Comparison of ENCODE assay signal across 13 cellular contexts in genomic region chr15:37059051-37059450, GRCh38. TPM values are rescaled to one million over a fixed set of nuclear protein-coding genes. Genes with fewer than 3 reads are reported as not detected.
A peak's percentile ranks its signal among the peaks of the same experiment; 100 is the strongest.
DNase-seq lines count a peak whose midpoint lies in the region; ATAC-seq and TF ChIP-seq lines count a peak whose summit lies in the region.
"Had no signal": no experiment of that assay in that cellular context is flagged by ENCODE, and none has a peak within 500 bp of the region (broad histone marks: within the 10 kb centered on the region; RNA-seq: fewer than 3 reads in every experiment).

No MANE protein-coding gene starts in this region.

- no peak overlapping the region for H2AFZ ChIP-seq in PC-9

- no peaks in the 10 kb centered on the region for H3K9me2 ChIP-seq in PC-9 (ENCODE audit: insufficient read depth)

- H3K9me3 ChIP-seq in PC-9 (ENCODE audit: insufficient read depth, low read depth), result no peaks in the 10 kb centered on the region
- H3K9me3 ChIP-seq: HAP-1, right lobe of liver had no signal

- no peaks in the 10 kb centered on the region for H3K9me3 Mint-ChIP-seq in mesothelial cell of epicardium

- no peaks in the 10 kb centered on the region for H3K27me3 Mint-ChIP-seq in mesothelial cell of epicardium (ENCODE audit: low read depth)

- intact Hi-C loops in PC-9 (cut with micrococcal nuclease; ENCODE audit: unreplicated experiment), result loop anchor here (1.0 to 2.0 kb wide), 2 partner anchors 42 to 155 kb away; partner anchors contain the start of gene MEIS2

- H4K20me1 ChIP-seq in PC-9 (ENCODE audit: insufficient read depth), result no peaks in the 10 kb centered on the region

- peaks cover 71% of the 10 kb centered on the region for H3K4me1 Mint-ChIP-seq in mesothelial cell of epicardium
- H3K4me1 Mint-ChIP-seq: activated T-helper 17 cell treated with anti-CD3 and anti-CD28 coated beads, Interleukin-2, amount 50 U/mL, for 72 hours had no signal

- no peaks in the 10 kb centered on the region for H3K79me2 ChIP-seq in PC-9 (ENCODE audit: low read depth)

- H3K4me1 ChIP-seq in PC-9 (replicated peaks; ENCODE audit: insufficient read depth), result peaks cover 54% of the 10 kb centered on the region
- H3K4me1 ChIP-seq: right lobe of liver had no signal

- H3K4me3 Mint-ChIP-seq in mesothelial cell of epicardium, result no peak overlapping the region
- H3K4me3 Mint-ChIP-seq: activated T-helper 17 cell treated with anti-CD3 and anti-CD28 coated beads, Interleukin-2, amount 50 U/mL, for 72 hours had no signal

- H3F3A ChIP-seq in PC-9 (ENCODE audit: insufficient read depth, low read depth), result peaks cover 9% of the 10 kb centered on the region

- peak; percentile 57 for DNase-seq in AG04449 (ENCODE audit: low read depth, low spot score)
- DNase-seq in PC-9, result peak; percentile 15 to 91
- DNase-seq in fibroblast of gingiva (ENCODE audit: low read depth), result peak; percentile 40
- no peak for DNase-seq in mesothelial cell of epicardium (ENCODE audit: low spot score in 2 of 2, unreplicated experiment in 2 of 2)
- DNase-seq in NCI-H2171 treated with DMSO at 0.1 percent for 48 hours (lab: John Stamatoyannopoulos, UW), result no peak
- DNase-seq in HK-2 (ENCODE audit: unreplicated experiment), result no peak
- DNase-seq: effector CD4-positive, alpha-beta T cell; NCI-H1048; right lobe of liver had no signal

- ATAC-seq in HG03442 (IDR thresholded peaks at IDR 0.05; ENCODE audit: unreplicated experiment) (no peak), HG02884 (IDR thresholded peaks at IDR 0.05; ENCODE audit: unreplicated experiment) (no peak)
- ATAC-seq: activated T-helper 17 cell treated with anti-CD3 and anti-CD28 coated beads, Interleukin-2, amount 50 U/mL, for 72 hours had no signal

- no peak for TF ChIP-seq CTCF in AG04449 (IDR thresholded peaks at IDR 0.05; ENCODE audit: insufficient read depth, low read length, missing control alignments)
- no peak for TF ChIP-seq CTCF in PC-9 (conservative IDR thresholded peaks at IDR 0.05)
- no peak for TF ChIP-seq CTCF in mesothelial cell of epicardium (IDR thresholded peaks at IDR 0.05; ENCODE audit: unreplicated experiment)

- peak overlapping the region; percentile 94 for H3K27ac Mint-ChIP-seq in mesothelial cell of epicardium
- H3K27ac Mint-ChIP-seq: activated T-helper 17 cell treated with anti-CD3 and anti-CD28 coated beads, Interleukin-2, amount 50 U/mL, for 72 hours had no signal

- H3K36me3 Mint-ChIP-seq in mesothelial cell of epicardium, result peaks cover 40% of the 10 kb centered on the region

- POLR2A ChIA-PET in AG04449 (lab: Yijun Ruan, JAX), result no interaction called here
- POLR2A ChIA-PET in PC-9 (lab: Charles Lee; ENCODE audit: unreplicated experiment), result interaction anchor here (0.6 to 1.1 kb wide), 3 partner anchors 12 to 238 kb away, joined by 8 to 13 read pairs (median 10); no protein-coding TSS in a partner anchor

- H3K27ac ChIP-seq in PC-9, result peak overlapping the region; percentile 60
- H3K27ac ChIP-seq: right lobe of liver had no signal

- peaks cover 8% of the 10 kb centered on the region for H3K36me3 ChIP-seq in PC-9 (ENCODE audit: low read depth)
- H3K36me3 ChIP-seq: right lobe of liver had no signal

- H3K4me2 ChIP-seq in PC-9, result peak overlapping the region; percentile 58

- BruUV-seq in PC-9 (replicated peaks; lab: Mats Ljungman, UMichigan), result no TSS peak

- CTCF ChIA-PET in AG04449 (lab: Yijun Ruan, JAX), result interaction anchor here (0.6 to 2.2 kb wide), 5 partner anchors 10 to 1844 kb away, joined by 3 to 10 read pairs (median 3); no protein-coding TSS in a partner anchor
- CTCF ChIA-PET in PC-9 (lab: Charles Lee), result no interaction called here

- no peaks in the 10 kb centered on the region for H3K27me3 ChIP-seq in PC-9 (ENCODE audit: insufficient read depth, low read depth)
- H3K27me3 ChIP-seq: right lobe of liver had no signal

- H3K4me3 ChIP-seq in AG04449 (ENCODE audit: low read depth, low read length) (no peak overlapping the region), PC-9 (no peak overlapping the region)
- H3K4me3 ChIP-seq: HAP-1, right lobe of liver had no signal

RNA-seq across cellular contexts. Expression of gene MEIS2, which starts 41.3 kb away (rescaled TPM):
- 25.0 and 29.1 TPM in 2 replicates for total RNA-seq in PC-9 (2021)
- 377 to 397 TPM (median 379 TPM) in 3 replicates for total RNA-seq in mesothelial cell of epicardium
- total RNA-seq: activated T-helper 17 cell treated with anti-CD3 and anti-CD28 coated beads, Interleukin-2, amount 50 U/mL, for 72 hours had no signal

Comparison
In these comparisons a context has a peak if more than half of its experiments do, and no peak if none do; other contexts are left out.
1. DNase-seq: peak in AG04449 (single experiment), PC-9 (2 of 2) and fibroblast of gingiva (single experiment); none in mesothelial cell of epicardium (0 of 2), NCI-H2171 treated with DMSO at 0.1 percent for 48 hours (single experiment) and HK-2 (single experiment).
2. RNA of gene MEIS2, which starts 41.3 kb away (total RNA-seq): 377 to 397 TPM in mesothelial cell of epicardium; 25.0 to 29.1 TPM in PC-9; every median in the first group is over 10 times any median in the second.